ENCODE assay signal across 11 cellular contexts in genomic region chr15:101189341-101189679, GRCh38.
DNase-seq lines count a peak whose midpoint lies in the region; ATAC-seq and TF ChIP-seq lines count a peak whose summit lies in the region.
"Had no signal": no experiment of that assay in that cellular context is flagged by ENCODE, and none has a peak within 500 bp of the region (broad histone marks: within the 10 kb centered on the region; RNA-seq: fewer than 3 reads in every experiment).

No MANE protein-coding gene starts in this region.

- H3K4me3 ChIP-seq in IMR-90 (ENCODE audit: insufficient read depth, low read depth, low read length) (peak overlapping the region; percentile 38), adrenal gland (peak overlapping the region in 1 of 4 donors; percentile 28), right atrium auricular region (peak overlapping the region in 1 of 2 donors; percentile 43)

- peak overlapping the region; percentile 100 for H3K27ac ChIP-seq in IMR-90 (ENCODE audit: insufficient read depth, low read length)
- peak overlapping the region; percentile 9 to 88 (median 60) for H3K27ac ChIP-seq in adrenal gland
- H3K27ac ChIP-seq in right atrium auricular region: peak overlapping the region; percentile 87 to 88

- H3K9ac ChIP-seq in IMR-90 (ENCODE audit: low read depth, low read length): peak overlapping the region; percentile 98

- BruUV-seq in IMR-90 (replicated peaks; lab: Mats Ljungman, UMichigan): no TSS peak

- H3K4me1 ChIP-seq in IMR-90 (ENCODE audit: control insufficient read depth, insufficient read depth, low read length) (peaks cover 36% of the 10 kb centered on the region), adrenal gland (replicated peaks in 1 of 2) (peaks cover 13 to 59% of the 10 kb centered on the region in 2 donors), right atrium auricular region (peaks cover 0 to 96% of the 10 kb centered on the region in 2 donors)

- peaks cover 18% of the 10 kb centered on the region for H4K20me1 ChIP-seq in IMR-90 (ENCODE audit: insufficient read depth, low read length)

- H2BK5ac ChIP-seq in IMR-90 (ENCODE audit: low read depth, low read length, poor library complexity, severe bottlenecking): peak overlapping the region; percentile 99

- peak overlapping the region; percentile 88 for H4K5ac ChIP-seq in IMR-90 (ENCODE audit: low read depth, low read length)

- peak overlapping the region; percentile 99 for H2AK5ac ChIP-seq in IMR-90 (ENCODE audit: low read depth, low read length)

- H3K4me1 Mint-ChIP-seq in stimulated activated effector memory CD8-positive, alpha-beta T cell treated with anti-CD3 and anti-CD28 coated beads, Interleukin-12 subunit alpha, Interleukin-12 subunit beta, amount 100 ng/mL, for 72 hours: peaks cover 79% of the 10 kb centered on the region

- peaks cover under 1 to 80% of the 10 kb centered on the region in 2 experiments; a peak in 3 of 4 replicates for H3K79me1 ChIP-seq in IMR-90 (ENCODE audit: low read depth in 1 of 2, low read length in 2 of 2)

- POLR2A ChIA-PET in IMR-90 (lab: Charles Lee; ENCODE audit: unreplicated experiment): no interaction called here

- TF ChIP-seq CTCF in IMR-90 (conservative IDR thresholded peaks at IDR 0.05; ENCODE audit: low read depth, low read length): no peak
- no peak for TF ChIP-seq CTCF in adrenal gland (IDR thresholded peaks at IDR 0.05)
- no peak for TF ChIP-seq CTCF in right atrium auricular region (IDR thresholded peaks at IDR 0.05)

- peak overlapping the region; percentile 82 for H2AFZ ChIP-seq in IMR-90 (replicated peaks; ENCODE audit: low read length, poor library complexity)

- H3K9me1 ChIP-seq in IMR-90 (ENCODE audit: insufficient read depth, low read length): peaks cover 27% of the 10 kb centered on the region

- H4K91ac ChIP-seq in IMR-90 (ENCODE audit: insufficient read depth, low read depth, low read length): peak overlapping the region; percentile 98

- H2BK120ac ChIP-seq in IMR-90 (ENCODE audit: low read depth, low read length): peak overlapping the region; percentile 87

- H3K14ac ChIP-seq in IMR-90 (replicated peaks; ENCODE audit: low read depth, low read length): peak overlapping the region; percentile 81

- no peaks in the 10 kb centered on the region for H3K27me3 ChIP-seq in IMR-90 (ENCODE audit: control insufficient read depth, insufficient read depth, low read length)
- no peaks in the 10 kb centered on the region for H3K27me3 ChIP-seq in adrenal gland
- H3K27me3 ChIP-seq in right atrium auricular region: no peaks in the 10 kb centered on the region

- no peaks in the 10 kb centered on the region for H3K9me3 ChIP-seq in IMR-90 (ENCODE audit: control insufficient read depth, insufficient read depth, low read length)
- H3K9me3 ChIP-seq in adrenal gland (replicated peaks in 1 of 3): no peaks in the 10 kb centered on the region
- H3K9me3 ChIP-seq in right atrium auricular region: no peaks in the 10 kb centered on the region

- peak overlapping the region; percentile 76 for H3K4me3 Mint-ChIP-seq in stimulated activated effector memory CD8-positive, alpha-beta T cell treated with anti-CD3 and anti-CD28 coated beads, Interleukin-12 subunit alpha, Interleukin-12 subunit beta, amount 100 ng/mL, for 72 hours

- H3K9me3 Mint-ChIP-seq in stimulated activated effector memory CD8-positive, alpha-beta T cell treated with anti-CD3 and anti-CD28 coated beads, Interleukin-12 subunit alpha, Interleukin-12 subunit beta, amount 100 ng/mL, for 72 hours: no peaks in the 10 kb centered on the region

- no peak for TF ChIP-seq RAD21 in IMR-90 (IDR thresholded peaks at IDR 0.05; ENCODE audit: low read length)

- H2BK15ac ChIP-seq in IMR-90 (ENCODE audit: low read depth, low read length): peak overlapping the region; percentile 96; the same call in 2 of the 3 replicates

- peak overlapping the region; percentile 88 for H3K23ac ChIP-seq in IMR-90 (ENCODE audit: low read depth, low read length)

- H3K4me2 ChIP-seq in IMR-90 (ENCODE audit: low read depth, low read length): peak overlapping the region; percentile 72

- peak overlapping the region; percentile 86 for H3K27ac Mint-ChIP-seq in stimulated activated effector memory CD8-positive, alpha-beta T cell treated with anti-CD3 and anti-CD28 coated beads, Interleukin-12 subunit alpha, Interleukin-12 subunit beta, amount 100 ng/mL, for 72 hours

- DNase-seq in IMR-90 (no peak), adrenal gland (no peak), right atrium auricular region (ENCODE audit: low spot score) (no peak), hypothalamus (lab: John Stamatoyannopoulos, UW) (no peak), NCI-H1092 treated with DMSO at 0.1 percent for 48 hours (lab: John Stamatoyannopoulos, UW) (no peak), NCI-H2227 (lab: John Stamatoyannopoulos, UW; ENCODE audit: unreplicated experiment) (no peak)
- DNase-seq in stimulated activated effector memory CD8-positive, alpha-beta T cell treated with anti-CD3 and anti-CD28 coated beads, Interleukin-12 subunit alpha, Interleukin-12 subunit beta, amount 100 ng/mL, for 72 hours (ENCODE audit: low spot score in 2 of 2): no peak
- DNase-seq: NCI-H1694, retina, SHP77 had no signal

- H3K36me3 ChIP-seq in IMR-90 (ENCODE audit: control insufficient read depth, insufficient read depth, low read length) (peaks cover 6% of the 10 kb centered on the region), adrenal gland (replicated peaks in 1 of 2) (no peaks in the 10 kb centered on the region), right atrium auricular region (no peaks in the 10 kb centered on the region)

- peak overlapping the region; percentile 88 for H2AK9ac ChIP-seq in IMR-90 (replicated peaks; ENCODE audit: low read depth, low read length, poor library complexity)

- no peak; the same call in 1 of the 2 replicates for ATAC-seq in IMR-90 (ENCODE audit: low read depth)
- ATAC-seq in stimulated activated effector memory CD8-positive, alpha-beta T cell treated with anti-CD3 and anti-CD28 coated beads, Interleukin-12 subunit alpha, Interleukin-12 subunit beta, amount 100 ng/mL, for 72 hours: no peak
- no peak for ATAC-seq in GM18909 (IDR thresholded peaks at IDR 0.05; ENCODE audit: poor library complexity, unreplicated experiment)

- TF ChIP-seq POLR2A in IMR-90 (IDR thresholded peaks at IDR 0.05; ENCODE audit: low read depth, low read length) (peak; percentile 58), adrenal gland (IDR thresholded peaks at IDR 0.05) (no peak)

- dilution Hi-C loops in IMR-90 (cut with HindIII; ENCODE audit: low sequenced_read_pairs, unreplicated experiment): no loop called here

- WGBS in IMR-90 (ENCODE audit: extremely low coverage in 2 of 2, insufficient read length in 1 of 2), 2 experiments: no CpG with 5 or more reads among the region's 5 CpGs
- WGBS in adrenal gland, 4 donors: 72 to 85% (median 75%) methylated on average over 5 of the region's 5 CpGs

- CTCF ChIA-PET in IMR-90 (lab: Yijun Ruan, JAX): interaction anchor here (1.0 kb wide), 1 partner anchor 56 kb away, joined by 3 read pairs; no protein-coding TSS in a partner anchor

- H3K36me3 Mint-ChIP-seq in stimulated activated effector memory CD8-positive, alpha-beta T cell treated with anti-CD3 and anti-CD28 coated beads, Interleukin-12 subunit alpha, Interleukin-12 subunit beta, amount 100 ng/mL, for 72 hours: peaks cover 94% of the 10 kb centered on the region

- intact Hi-C loops in IMR-90 (cut with micrococcal nuclease): loop anchor here (2.0 to 5.0 kb wide), 3 partner anchors 61 to 172 kb away; no protein-coding TSS in a partner anchor
- intact Hi-C loops in adrenal gland (cut with DNase I): loop anchor here in 1 of 2 donors (10.0 kb wide), 2 partner anchors 65 kb away; partner anchors contain the start of gene CHSY1

- peak overlapping the region; percentile 99 for H3K56ac ChIP-seq in IMR-90 (ENCODE audit: extremely low read depth, insufficient read depth, low read length)

- H4K8ac ChIP-seq in IMR-90 (ENCODE audit: low read depth in 2 of 2, low read length in 2 of 2): peak overlapping the region; percentile 91 to 97

- H3K4ac ChIP-seq in IMR-90 (ENCODE audit: low read depth, low read length): peak overlapping the region; percentile 96

- H2BK20ac ChIP-seq in IMR-90 (ENCODE audit: low read depth, low read length): peak overlapping the region; percentile 93

- H3K18ac ChIP-seq in IMR-90 (ENCODE audit: low read depth, low read length): peak overlapping the region; percentile 97

- in situ Hi-C loops in IMR-90 (cut with MboI; ENCODE audit: low sequenced_read_pairs): no loop called here

TF ChIP-seq in IMR-90, 13 proteins besides CTCF, POLR2A, EP300 and RAD21 (continues in another document):
- TF ChIP-seq SMC3 (IDR thresholded peaks at IDR 0.05; ENCODE audit: low read depth, low read length): no peak
- no peak for TF ChIP-seq CEBPB (IDR thresholded peaks at IDR 0.05; ENCODE audit: low read depth, low read length)
- no peak for TF ChIP-seq NFE2L2 (IDR thresholded peaks at IDR 0.05; ENCODE audit: low read depth, low read length)
- no peak for TF ChIP-seq MAZ (IDR thresholded peaks at IDR 0.05; ENCODE audit: borderline replicate concordance, low read depth, low read length)
- TF ChIP-seq CHD1 (IDR thresholded peaks at IDR 0.05; ENCODE audit: low read depth, low read length): no peak
- no peak for TF ChIP-seq FOS (IDR thresholded peaks at IDR 0.05; ENCODE audit: low read depth, low read length)
- TF ChIP-seq MXI1 (IDR thresholded peaks at IDR 0.05; ENCODE audit: borderline replicate concordance, low read depth, low read length): no peak
- no peak for TF ChIP-seq MAFK (IDR thresholded peaks at IDR 0.05; ENCODE audit: low read depth, low read length)
- TF ChIP-seq ELK1 (IDR thresholded peaks at IDR 0.05; ENCODE audit: borderline replicate concordance, low read depth, low read length): no peak
- no peak; the same call in 1 of the 2 replicates for TF ChIP-seq USF2 (IDR thresholded peaks at IDR 0.05; ENCODE audit: low read depth, low read length)
- TF ChIP-seq BHLHE40 (IDR thresholded peaks at IDR 0.05; ENCODE audit: low read depth, low read length): no peak
